ENCODE assay signal across 8 cellular contexts in genomic region chr2:10124538-10125045, GRCh38. TPM values are rescaled to one million over a fixed set of nuclear protein-coding genes. Genes with fewer than 3 reads are reported as not detected.
DNase-seq lines count a peak whose midpoint lies in the region; ATAC-seq and TF ChIP-seq lines count a peak whose summit lies in the region.

No MANE protein-coding gene starts in this region.

- H3K36me3 ChIP-seq in MG63 (peaks cover 73% of the 10 kb centered on the region), body of pancreas (replicated peaks in 1 of 2; ENCODE audit: insufficient read depth in 1 of 2, low read depth in 2 of 2) (no peaks in the 10 kb centered on the region), right lobe of liver (peaks cover 0 to under 1% (median 0%) of the 10 kb centered on the region in 4 donors), upper lobe of right lung (no peaks in the 10 kb centered on the region)

- no peak for TF ChIP-seq POLR2A in body of pancreas (IDR thresholded peaks at IDR 0.05)
- TF ChIP-seq POLR2A in right lobe of liver (IDR thresholded peaks at IDR 0.05) = no peak

- DNase-seq in activated T-cell treated with anti-CD3 and anti-CD28 coated beads for 24 hours (ENCODE audit: low read depth) (peak; percentile 32), MG63 (no peak), RPMI7951 (ENCODE audit: low read depth) (peak; percentile 79), body of pancreas (peak; percentile 46 to 68 (median 52)), right lobe of liver (no peak), upper lobe of right lung (no peak)
- no peak for DNase-seq in activated T-cell treated with anti-CD3 and anti-CD28 coated beads, Interleukin-2, amount 50 U/mL, for 1 hour

- 11 to 17% methylated on average over 5 of the region's 5 CpGs for WGBS in body of pancreas, 2 donors
- WGBS in right lobe of liver (ENCODE audit: insufficient coverage, low coverage, low lambda C conversion rate, missing lambda C conversion rate) = 8% methylated on average over 5 of the region's 5 CpGs

- TF ChIP-seq CTCF in body of pancreas (IDR thresholded peaks at IDR 0.05) = peak; percentile 56 to 75 (median 71)
- TF ChIP-seq CTCF in right lobe of liver (IDR thresholded peaks at IDR 0.05) = peak; percentile 72 to 77 (median 76)
- peak; percentile 69 for TF ChIP-seq CTCF in upper lobe of right lung (IDR thresholded peaks at IDR 0.05)

- H3K27me3 ChIP-seq in MG63 (no peaks in the 10 kb centered on the region), body of pancreas (no peaks in the 10 kb centered on the region), right lobe of liver (no peaks in the 10 kb centered on the region), upper lobe of right lung (peaks cover 11% of the 10 kb centered on the region)

- H3K4me3 ChIP-seq in MG63 = peak overlapping the region; percentile 65
- H3K4me3 ChIP-seq in body of pancreas = no peak overlapping the region
- H3K4me3 ChIP-seq in right lobe of liver = no peak overlapping the region
- H3K4me3 ChIP-seq in upper lobe of right lung = no peak overlapping the region

- intact Hi-C loops in body of pancreas (cut with DNase I) (loop anchor here (5.0 kb wide), 1 partner anchor 313 kb away; no protein-coding TSS in a partner anchor), right lobe of liver (cut with DNase I) (loop anchor here (5.0 to 10.0 kb wide), 3 partner anchors 150 to 313 kb away; no protein-coding TSS in a partner anchor), upper lobe of right lung (cut with DNase I) (loop anchor here (5.0 kb wide), 1 partner anchor 313 kb away; no protein-coding TSS in a partner anchor)

- H3K4me1 ChIP-seq in body of pancreas = peaks cover 37% of the 10 kb centered on the region
- peaks cover 0 to 37% (median 10%) of the 10 kb centered on the region in 4 donors for H3K4me1 ChIP-seq in right lobe of liver
- peaks cover 33% of the 10 kb centered on the region for H3K4me1 ChIP-seq in upper lobe of right lung

- no peak overlapping the region for H3K27ac ChIP-seq in body of pancreas
- H3K27ac ChIP-seq in right lobe of liver = no peak overlapping the region
- H3K27ac ChIP-seq in upper lobe of right lung = no peak overlapping the region

- ATAC-seq in body of pancreas = no peak
- no peak for ATAC-seq in right lobe of liver
- ATAC-seq in upper lobe of right lung = no peak
- ATAC-seq in GM21360 (IDR thresholded peaks at IDR 0.05; ENCODE audit: unreplicated experiment) = no peak

- H3K9me3 ChIP-seq in MG63 (no peaks in the 10 kb centered on the region), body of pancreas (no peaks in the 10 kb centered on the region), right lobe of liver (no peaks in the 10 kb centered on the region), upper lobe of right lung (no peaks in the 10 kb centered on the region)

RNA-seq across cellular contexts. Expression of gene RRM2, which starts 2.1 kb away (rescaled TPM):
- total RNA-seq in MG63 (2014; rRNA removed; shearing (Covaris generic); ENCODE audit: low replicate concordance) = 31.3 and 33.2 TPM in 2 replicates
- total RNA-seq in RPMI7951 (2014; rRNA removed; shearing (Covaris generic)) = 134 and 144 TPM in 2 replicates
- total RNA-seq in body of pancreas (not detected), right lobe of liver (10 to 100 TPM in 1 of 6 experiments, 1 to 10 TPM in 5; 1.1 to 10.3 (median 5.7) TPM), upper lobe of right lung (2.3 TPM)

RNA-seq across cellular contexts. Expression of gene CYS1, which starts 44.4 kb away (rescaled TPM):
- 1.0 and 2.0 TPM in 2 replicates for total RNA-seq in MG63 (2014; rRNA removed; shearing (Covaris generic); ENCODE audit: low replicate concordance)
- total RNA-seq in RPMI7951 (2014; rRNA removed; shearing (Covaris generic)) = 0.12 and 2.2 TPM in 2 replicates
- total RNA-seq in body of pancreas (10 to 100 TPM; 30.4 to 36.6 TPM), right lobe of liver (under 1 TPM; 0.26 to 0.99 (median 0.55) TPM), upper lobe of right lung (4.5 TPM)

Comparison
In these comparisons a context has a peak if more than half of its experiments do, and no peak if none do; other contexts are left out.
1. DNase-seq: peak in activated T-cell treated with anti-CD3 and anti-CD28 coated beads for 24 hours (single experiment), RPMI7951 (single experiment) and body of pancreas (4 of 4); none in activated T-cell treated with anti-CD3 and anti-CD28 coated beads, Interleukin-2, amount 50 U/mL, for 1 hour (single experiment), MG63 (single experiment), right lobe of liver (0 of 3) and upper lobe of right lung (single experiment).
2. Peak in every context shown above with its lines, with median percentiles within 50 percentile points of each other: CTCF ChIP-seq.